ENCODE assay signal across 18 cellular contexts in the genomic region with DNA sequence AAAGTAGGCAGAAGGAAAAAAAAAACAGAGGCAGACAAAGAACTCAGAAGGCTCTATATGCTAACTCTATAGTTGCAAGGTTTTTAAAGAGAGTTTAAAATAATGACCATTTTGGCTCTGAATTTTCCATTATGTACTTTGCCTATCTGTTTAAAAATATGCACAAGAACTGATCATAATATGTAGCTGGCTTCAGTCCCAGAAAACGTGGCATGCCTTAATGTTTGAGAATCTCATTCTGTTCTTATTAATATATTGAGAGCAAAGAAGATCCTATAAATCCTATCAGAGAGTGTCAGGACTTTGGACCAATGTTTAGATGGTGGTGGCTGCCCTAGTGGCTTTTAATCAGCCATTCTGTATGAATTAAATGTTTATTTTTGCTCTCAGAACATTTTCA.
"Had no signal": no experiment of that assay in that cellular context is flagged by ENCODE, and none has a peak within 500 bp of the region (broad histone marks: within the 10 kb centered on the region; RNA-seq: fewer than 3 reads in every experiment).

No MANE protein-coding gene starts in this region.

- H3K79me2 ChIP-seq: parathyroid adenoma had no signal

- H3K9me3 ChIP-seq: ascending aorta, lower lobe of right lung, thoracic aorta, upper lobe of right lung had no signal

- H3K9me3 Mint-ChIP-seq: natural killer cell treated with Interleukin-12 subunit alpha and Interleukin-12 subunit beta and Interleukin-15 and Interleukin-18, amount 100 ng/mL, for 72 hours had no signal

- H3K27me3 Mint-ChIP-seq: stimulated activated memory B cell treated with anti-CD40 and anti-IgM and Interleukin-4, amounts not matched to agents 10 μg/mL and 1 μg/mL and 100 μg/mL, for 72 hours had no signal

- H3K9ac ChIP-seq: parathyroid adenoma had no signal

- H3K4me3 Mint-ChIP-seq: natural killer cell treated with Interleukin-12 subunit alpha and Interleukin-12 subunit beta and Interleukin-15 and Interleukin-18, amount 100 ng/mL, for 72 hours; stimulated activated memory B cell treated with anti-CD40 and anti-IgM and Interleukin-4, amounts not matched to agents 10 μg/mL and 1 μg/mL and 100 μg/mL, for 72 hours had no signal

- H3K27ac Mint-ChIP-seq: natural killer cell treated with Interleukin-12 subunit alpha and Interleukin-12 subunit beta and Interleukin-15 and Interleukin-18, amount 100 ng/mL, for 72 hours; stimulated activated memory B cell treated with anti-CD40 and anti-IgM and Interleukin-4, amounts not matched to agents 10 μg/mL and 1 μg/mL and 100 μg/mL, for 72 hours had no signal

- DNase-seq: activated CD4-positive, alpha-beta T cell treated with anti-CD3 and anti-CD28 coated beads for 1 hour; activated CD8-positive, alpha-beta memory T cell treated with anti-CD3 and anti-CD28 coated beads for 24 hours; activated CD8-positive, alpha-beta memory T cell treated with anti-CD3 and anti-CD28 coated beads, Interleukin-2, amount 50 U/mL, for 48 hours; activated effector memory CD4-positive, alpha-beta T cell treated with anti-CD3 and anti-CD28 coated beads, Interleukin-2, amount 50 U/mL, for 16 hours; activated naive CD4-positive, alpha-beta T cell treated with anti-CD3 and anti-CD28 coated beads, Interleukin-2, amount 50 U/mL, for 16 hours; activated T-cell treated with anti-CD3 and anti-CD28 coated beads, Interleukin-2, amount 50 U/mL, for 48 hours; erythroblast; left cardiac atrium; lower lobe of right lung; stimulated activated CD4-positive, alpha-beta T cell treated with anti-CD3 and anti-CD28 coated beads, Interleukin-4, amount 100 ng/mL, for 4 hours; T1000; upper lobe of right lung had no signal

- H3K4me1 Mint-ChIP-seq: stimulated activated memory B cell treated with anti-CD40 and anti-IgM and Interleukin-4, amounts not matched to agents 10 μg/mL and 1 μg/mL and 100 μg/mL, for 72 hours had no signal

- H3K36me3 ChIP-seq: ascending aorta, lower lobe of right lung, thoracic aorta, upper lobe of right lung had no signal

- H3K27me3 ChIP-seq: ascending aorta, upper lobe of right lung had no signal

- H3K27ac ChIP-seq: ascending aorta, lower lobe of right lung, parathyroid adenoma, thoracic aorta, upper lobe of right lung had no signal

- H2AFZ ChIP-seq: parathyroid adenoma had no signal

- H3K4me3 ChIP-seq: ascending aorta, lower lobe of right lung, thoracic aorta, upper lobe of right lung had no signal

- H3K4me1 ChIP-seq: ascending aorta, lower lobe of right lung, parathyroid adenoma, upper lobe of right lung had no signal

- ATAC-seq: left cardiac atrium; lower lobe of right lung; natural killer cell treated with Interleukin-12 subunit alpha and Interleukin-12 subunit beta and Interleukin-15 and Interleukin-18, amount 100 ng/mL, for 72 hours; sciatic nerve; stimulated activated memory B cell treated with anti-CD40 and anti-IgM and Interleukin-4, amounts not matched to agents 10 μg/mL and 1 μg/mL and 100 μg/mL, for 72 hours; upper lobe of right lung had no signal

- H3K36me3 Mint-ChIP-seq: natural killer cell treated with Interleukin-12 subunit alpha and Interleukin-12 subunit beta and Interleukin-15 and Interleukin-18, amount 100 ng/mL, for 72 hours; stimulated activated memory B cell treated with anti-CD40 and anti-IgM and Interleukin-4, amounts not matched to agents 10 μg/mL and 1 μg/mL and 100 μg/mL, for 72 hours had no signal
